ENCODE assay signal across 1 cellular context in the genomic region with DNA sequence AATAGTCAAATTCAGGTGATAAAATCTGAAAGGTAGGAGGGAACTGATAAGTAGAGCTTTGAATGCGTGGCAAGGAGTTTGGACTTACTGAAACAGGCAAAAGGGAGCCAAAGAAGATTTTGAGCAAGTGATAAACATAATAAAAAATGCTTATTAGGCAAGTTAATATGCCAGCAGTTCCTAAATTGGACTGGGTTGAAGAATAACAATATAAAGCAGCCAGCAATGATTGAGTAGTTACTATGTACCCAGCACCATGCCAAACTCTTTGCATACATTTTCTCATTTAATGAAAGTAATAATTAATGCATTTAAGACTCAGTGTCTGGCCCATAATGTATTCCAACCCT.
TF ChIP-seq lines count a peak whose summit lies in the region.

No MANE protein-coding gene starts in this region.

TF ChIP-seq in IMR-90, 13 proteins besides CTCF, POLR2A, EP300 and RAD21:
- no peak for TF ChIP-seq NFE2L2 (IDR thresholded peaks at IDR 0.05; ENCODE audit: low read depth, low read length)
- TF ChIP-seq, protein P1, sequence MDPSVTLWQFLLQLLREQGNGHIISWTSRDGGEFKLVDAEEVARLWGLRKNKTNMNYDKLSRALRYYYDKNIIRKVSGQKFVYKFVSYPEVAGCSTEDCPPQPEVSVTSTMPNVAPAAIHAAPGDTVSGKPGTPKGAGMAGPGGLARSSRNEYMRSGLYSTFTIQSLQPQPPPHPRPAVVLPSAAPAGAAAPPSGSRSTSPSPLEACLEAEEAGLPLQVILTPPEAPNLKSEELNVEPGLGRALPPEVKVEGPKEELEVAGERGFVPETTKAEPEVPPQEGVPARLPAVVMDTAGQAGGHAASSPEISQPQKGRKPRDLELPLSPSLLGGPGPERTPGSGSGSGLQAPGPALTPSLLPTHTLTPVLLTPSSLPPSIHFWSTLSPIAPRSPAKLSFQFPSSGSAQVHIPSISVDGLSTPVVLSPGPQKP (IDR thresholded peaks at IDR 0.05; ENCODE audit: borderline replicate concordance, low read depth, low read length) = no peak
- TF ChIP-seq MAFK (IDR thresholded peaks at IDR 0.05; ENCODE audit: low read depth, low read length) = peak; percentile 35
- TF ChIP-seq CEBPB (IDR thresholded peaks at IDR 0.05; ENCODE audit: low read depth, low read length) = no peak
- no peak for TF ChIP-seq CHD1 (IDR thresholded peaks at IDR 0.05; ENCODE audit: low read depth, low read length)
- TF ChIP-seq RFX5 (IDR thresholded peaks at IDR 0.05; ENCODE audit: low read depth, low read length) = no peak
- TF ChIP-seq BHLHE40 (IDR thresholded peaks at IDR 0.05; ENCODE audit: low read depth, low read length) = no peak
